In the genomic region with DNA sequence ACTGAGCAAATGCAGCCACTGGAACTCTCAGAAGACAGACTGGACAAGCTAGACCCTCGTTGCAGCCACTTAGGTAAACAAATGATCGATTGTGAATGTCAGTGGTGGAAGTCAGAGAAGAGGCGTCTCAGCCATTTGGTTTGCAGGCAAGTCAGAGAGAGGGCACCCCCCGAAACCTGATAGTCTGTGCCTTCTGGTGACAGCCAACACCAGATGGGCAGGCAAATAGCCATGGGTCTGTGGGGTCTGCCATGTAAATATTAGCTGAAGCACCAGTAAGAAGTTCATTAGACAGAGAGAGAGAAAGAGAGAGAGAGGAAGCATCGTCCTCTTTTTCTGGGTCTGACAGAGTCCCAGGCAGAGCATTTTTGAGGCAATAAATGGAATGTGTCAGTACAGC, we compare ENCODE assay signal across 21 cellular contexts. TPM values are rescaled to one million over a fixed set of nuclear protein-coding genes. Genes with fewer than 3 reads are reported as not detected.
DNase-seq lines count a peak whose midpoint lies in the region; ATAC-seq and TF ChIP-seq lines count a peak whose summit lies in the region.
"Had no signal": no experiment of that assay in that cellular context is flagged by ENCODE, and none has a peak within 500 bp of the region (broad histone marks: within the 10 kb centered on the region; RNA-seq: fewer than 3 reads in every experiment).

No MANE protein-coding gene starts in this region.

- H3K36me3 ChIP-seq in esophagus muscularis mucosa (no peaks in the 10 kb centered on the region), left lung (no peaks in the 10 kb centered on the region)

- no peak for ATAC-seq in left lung
- ATAC-seq: A549, HepG2, K562 had no signal

- H3K4me1 ChIP-seq in esophagus muscularis mucosa (no peaks in the 10 kb centered on the region), left lung (peaks cover 0 to 6% of the 10 kb centered on the region in 2 donors)
- H3K4me1 ChIP-seq: A549 had no signal

- H3K27me3 ChIP-seq in esophagus muscularis mucosa (no peaks in the 10 kb centered on the region), left lung (no peaks in the 10 kb centered on the region)

- intact Hi-C loops in esophagus muscularis mucosa (cut with DNase I) (no loop called here), left lung (cut with DNase I) (no loop called here)

- H3K4me3 ChIP-seq in esophagus muscularis mucosa (no peak overlapping the region), left lung (no peak overlapping the region)
- H3K4me3 ChIP-seq: A549, K562 had no signal

- TF ChIP-seq CTCF in esophagus muscularis mucosa (IDR thresholded peaks at IDR 0.05) (no peak), left lung (IDR thresholded peaks at IDR 0.05) (no peak)

- WGBS in esophagus muscularis mucosa = 42% methylated on average over 5 of the region's 5 CpGs

- no peak for TF ChIP-seq POLR2A in esophagus muscularis mucosa (IDR thresholded peaks at IDR 0.05; ENCODE audit: low read depth)

- H3K9me3 ChIP-seq in esophagus muscularis mucosa (no peaks in the 10 kb centered on the region), left lung (no peaks in the 10 kb centered on the region)
- H3K9me3 ChIP-seq: A549 had no signal

- no peak for TF ChIP-seq EP300 in esophagus muscularis mucosa (IDR thresholded peaks at IDR 0.05)

- no peak overlapping the region for H3K27ac ChIP-seq in esophagus muscularis mucosa (replicated peaks in 1 of 4)
- no peak overlapping the region for H3K27ac ChIP-seq in left lung
- H3K27ac ChIP-seq: A549, HL-60 had no signal

- peak; percentile 94 for DNase-seq in DMS 273 (lab: John Stamatoyannopoulos, UW; ENCODE audit: unreplicated experiment)
- DNase-seq in NCI-H1694 (lab: John Stamatoyannopoulos, UW) = peak; percentile 37
- DNase-seq in NCI-H524 (lab: John Stamatoyannopoulos, UW) = peak; percentile 83 to 93
- DNase-seq in esophagus muscularis mucosa (ENCODE audit: extremely low spot score) = peak; percentile 70
- DNase-seq in left lung = no peak
- no peak for DNase-seq in NK-92 treated with Interleukin-12 subunit alpha and Interleukin-12 subunit beta, amount 100 ng/mL, for 24 hours (lab: John Stamatoyannopoulos, UW)
- no peak for DNase-seq in LoVo (ENCODE audit: low spot score)
- DNase-seq: DMS79 treated with DMSO at 0.1 percent for 48 hours, H7, NCI-H1105, NCI-H146, NCI-H2227 treated with DMSO at 0.1 percent for 48 hours, NCI-H526, OCI-M1, T1000 had no signal

RNA-seq across cellular contexts. Expression of a gene that starts 5.4 kb away (rescaled TPM):
- total RNA-seq in esophagus muscularis mucosa (not detected), left lung (not detected)
- total RNA-seq: HepG2, HT-29, K562, SK-MEL-5 had no signal

Comparison
In these comparisons a context has a peak if more than half of its experiments do, and no peak if none do; other contexts are left out.
1. DNase-seq: peak in DMS 273 (single experiment), NCI-H1694 (single experiment), NCI-H524 (2 of 2) and esophagus muscularis mucosa (single experiment); none in left lung (0 of 2), NK-92 treated with Interleukin-12 subunit alpha and Interleukin-12 subunit beta, amount 100 ng/mL, for 24 hours (single experiment) and LoVo (single experiment).